In the genomic region with DNA sequence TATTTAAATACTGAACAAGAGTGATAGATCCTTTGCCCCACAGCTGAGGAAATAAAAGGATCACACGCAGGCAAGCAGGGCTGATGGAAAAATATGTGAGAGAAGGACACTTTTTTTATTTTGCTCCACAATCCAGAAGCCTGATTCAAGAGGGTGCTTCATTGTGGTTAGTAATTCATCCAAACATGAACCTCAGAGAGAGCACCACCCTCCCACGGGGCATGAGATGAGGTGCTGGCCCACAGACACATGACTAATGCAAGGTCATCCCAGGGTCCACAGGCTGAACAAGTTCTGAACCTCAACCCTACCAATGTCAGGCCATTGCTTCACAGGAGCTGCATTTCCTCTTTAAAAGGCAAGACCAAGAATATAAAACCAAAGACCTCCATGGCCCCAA, we compare ENCODE assay signal across 13 cellular contexts.
DNase-seq lines count a peak whose midpoint lies in the region; ATAC-seq, FAIRE-seq and TF ChIP-seq lines count a peak whose summit lies in the region.
"Had no signal": no experiment of that assay in that cellular context is flagged by ENCODE, and none has a peak within 500 bp of the region (broad histone marks: within the 10 kb centered on the region; RNA-seq: fewer than 3 reads in every experiment).

No MANE protein-coding gene starts in this region.

- no peaks in the 10 kb centered on the region for H3K27me3 ChIP-seq in lung (ENCODE audit: control insufficient read depth, insufficient read depth)
- H3K27me3 ChIP-seq in thyroid gland: no peaks in the 10 kb centered on the region

- H3K4me3 ChIP-seq in lung (no peak overlapping the region), thyroid gland (replicated peaks in 1 of 3) (no peak overlapping the region)

- FAIRE-seq in H54 (lab: Jason Lieb, UNC): peak; percentile 95
- FAIRE-seq: endometrium had no signal

- DNase-seq in ACHN: peak; percentile 75
- DNase-seq in H54 (ENCODE audit: insufficient read length, low spot score): peak; percentile 47
- peak; percentile 82 for DNase-seq in astrocyte of the hippocampus (ENCODE audit: low read depth, low spot score)
- DNase-seq in lung (ENCODE audit: low spot score): no peak
- no peak for DNase-seq in NCI-H1694 treated with DMSO at 0.1 percent for 48 hours (lab: John Stamatoyannopoulos, UW)
- DNase-seq in thyroid gland: no peak
- DNase-seq: activated T-cell treated with anti-CD3 and anti-CD28 coated beads, Interleukin-2, amount 50 U/mL, for 48 hours; midbrain; stimulated activated CD4-positive, alpha-beta T cell treated with anti-CD3 and anti-CD28 coated beads, Interleukin-2, amount 100 ng/mL, for 48 hours; SW 1271 had no signal

- intact Hi-C loops in thyroid gland (cut with DNase I): no loop called here

- peaks cover 0 to 2% of the 10 kb centered on the region in 2 donors for H3K4me1 ChIP-seq in lung (ENCODE audit: control insufficient read depth in 2 of 2, insufficient read depth in 2 of 2, low read length in 2 of 2)
- H3K4me1 ChIP-seq in thyroid gland: peaks cover 7 to 35% of the 10 kb centered on the region in 2 donors

- H3K27ac ChIP-seq in lung (ENCODE audit: low read depth in 1 of 2, low read length in 1 of 2) (no peak overlapping the region), thyroid gland (no peak overlapping the region)

- in situ Hi-C loops in ACHN (cut with HindIII; ENCODE audit: low pct_ligation_motif_present, low pct_unique_long_range_greater_than_20kb, low sequenced_read_pairs): no loop called here

- no peak for TF ChIP-seq POLR2A in H54 (IDR thresholded peaks at IDR 0.05; ENCODE audit: low read depth, low read length)
- TF ChIP-seq POLR2A in thyroid gland (IDR thresholded peaks at IDR 0.05): no peak

- peak; percentile 80 for ATAC-seq in lung (ENCODE audit: insufficient read depth, low FRiP score)
- ATAC-seq in GM19023 (IDR thresholded peaks at IDR 0.05; ENCODE audit: unreplicated experiment): no peak
- ATAC-seq in GM21825 (IDR thresholded peaks at IDR 0.05; ENCODE audit: unreplicated experiment): no peak

- TF ChIP-seq CTCF in lung (IDR thresholded peaks at IDR 0.05; ENCODE audit: control extremely low read depth, extremely low read depth) (no peak), thyroid gland (IDR thresholded peaks at IDR 0.05) (no peak)

- H3K9me3 ChIP-seq in lung (ENCODE audit: control insufficient read depth in 2 of 2, insufficient read depth in 1 of 2, low read length in 1 of 2) (no peaks in the 10 kb centered on the region), thyroid gland (no peaks in the 10 kb centered on the region)

- no peaks in the 10 kb centered on the region for H3K36me3 ChIP-seq in lung (ENCODE audit: control insufficient read depth in 2 of 2, insufficient read depth in 2 of 2, low read length in 2 of 2)
- H3K36me3 ChIP-seq in thyroid gland: no peaks in the 10 kb centered on the region

- WGBS in lung, 2 donors: 73 to 78% methylated on average over 2 of the region's 2 CpGs
- 46 to 86% methylated on average over 2 of the region's 2 CpGs for WGBS in thyroid gland, 2 donors

Comparison
In these comparisons a context has a peak if more than half of its experiments do, and no peak if none do; other contexts are left out.
1. DNase-seq: peak in ACHN (single experiment), H54 (single experiment) and astrocyte of the hippocampus (single experiment); none in lung (single experiment), NCI-H1694 treated with DMSO at 0.1 percent for 48 hours (single experiment) and thyroid gland (0 of 2).